Comparison of ENCODE assay signal across 8 cellular contexts in genomic region chr1:40691538-40692428, GRCh38. TPM values are rescaled to one million over a fixed set of nuclear protein-coding genes. Genes with fewer than 3 reads are reported as not detected.
DNase-seq lines count a peak whose midpoint lies in the region; ATAC-seq, FAIRE-seq and TF ChIP-seq lines count a peak whose summit lies in the region.

Gene NFYC (plus strand): TSS chr1:40691704. CDS start chr1:40738844, 47,140 bp downstream.

- H2BK5ac ChIP-seq in H1 (ENCODE audit: low read depth, low read length) (peak within 1 kb of the TSS; percentile 95), mesenchymal stem cell (ENCODE audit: low read depth, low read length, poor library complexity, severe bottlenecking) (peak within 1 kb of the TSS; percentile 93)

- peaks cover 2 to 11% of the 10 kb centered on the region in 2 experiments for H4K20me1 ChIP-seq in H1 (replicated peaks in 1 of 2; ENCODE audit: control insufficient read depth in 1 of 2, insufficient read depth in 2 of 2, low read length in 2 of 2)

- no peak for TF ChIP-seq CTCF in H1 (IDR thresholded peaks at IDR 0.05; ENCODE audit: control extremely low read depth in 1 of 3, insufficient read depth in 1 of 3, low read depth in 1 of 3, low read length in 3 of 3)

- peak within 1 kb of the TSS; percentile 99 for H4K5ac ChIP-seq in H1 (ENCODE audit: insufficient read length, low read depth, low read length)

- H3K23ac ChIP-seq in H1 (ENCODE audit: insufficient read length), result no peak within 1 kb of the TSS
- H3K23ac ChIP-seq in mesenchymal stem cell (ENCODE audit: low read length in 2 of 2), result peak within 1 kb of the TSS in 1 of 2 experiments; percentile 46

- H3K56ac ChIP-seq in H1 (replicated peaks; ENCODE audit: insufficient read length, low read depth, low read length), result peak within 1 kb of the TSS; percentile 98

- peak; percentile 93 to 96 for TF ChIP-seq POLR2A in H1 (IDR thresholded peaks at IDR 0.05; ENCODE audit: control extremely low read depth in 1 of 2, low read depth in 2 of 2, low read length in 2 of 2)

- H3K27me3 ChIP-seq in H1 (replicated peaks in 1 of 4; ENCODE audit: control insufficient read depth in 3 of 4, extremely low read depth in 1 of 4, insufficient read depth in 3 of 4, low read length in 3 of 4), result no peaks in the 10 kb centered on the region
- H3K27me3 ChIP-seq in mesenchymal stem cell (ENCODE audit: control insufficient read depth in 1 of 2, insufficient read depth in 1 of 2, low read length in 2 of 2), result no peaks in the 10 kb centered on the region

- peak within 1 kb of the TSS; percentile 96 to 99 (median 98) for H3K9ac ChIP-seq in H1 (replicated peaks in 1 of 4; ENCODE audit: extremely low read depth in 1 of 4, low read depth in 3 of 4, low read length in 3 of 4)
- H3K9ac ChIP-seq in mesenchymal stem cell (ENCODE audit: low read length), result peak within 1 kb of the TSS; percentile 98

- H2BK15ac ChIP-seq in H1 (ENCODE audit: low read length) (peak within 1 kb of the TSS; percentile 48), mesenchymal stem cell (ENCODE audit: low read depth, poor library complexity, severe bottlenecking) (peak within 1 kb of the TSS; percentile 39)

- CTCF ChIA-PET in H1 (lab: Charles Lee; ENCODE audit: partially characterized antibody), result interaction anchor here (0.5 to 2.3 kb wide), 10 partner anchors 23 to 539 kb away, joined by 3 to 12 read pairs (median 4); no protein-coding TSS in a partner anchor

- peak; percentile 68 for ATAC-seq in GM21360 (IDR thresholded peaks at IDR 0.05; ENCODE audit: unreplicated experiment)

- H3K4ac ChIP-seq in H1 (replicated peaks; ENCODE audit: insufficient read length, low read depth, low read length), result peak within 1 kb of the TSS; percentile 100
- peak within 1 kb of the TSS; percentile 79 to 97 for H3K4ac ChIP-seq in mesenchymal stem cell (ENCODE audit: low read depth in 1 of 2, low read length in 2 of 2)

- peak within 1 kb of the TSS; percentile 96 for H2AK5ac ChIP-seq in H1 (ENCODE audit: low read depth, low read length)
- peak within 1 kb of the TSS; percentile 47 for H2AK5ac ChIP-seq in mesenchymal stem cell (ENCODE audit: low read length, severe bottlenecking)

- peak; percentile 100 for DNase-seq in COLO668 (lab: John Stamatoyannopoulos, UW; ENCODE audit: unreplicated experiment)
- peak; percentile 88 for DNase-seq in HTR-8/SVneo (ENCODE audit: insufficient read length, low spot score)
- DNase-seq in NOMO-1 treated with dmso at 0.1 percent for 144 hours (lab: John Stamatoyannopoulos, UW; ENCODE audit: unreplicated experiment), result peak; percentile 98
- DNase-seq in activated CD8-positive, alpha-beta memory T cell treated with anti-CD3 and anti-CD28 coated beads for 48 hours (ENCODE audit: low read depth in 2 of 3, low spot score in 2 of 3), result peak; percentile 82 to 88 (median 88)
- DNase-seq in H1 (ENCODE audit: low read depth in 1 of 2, low spot score in 2 of 2), result peak; percentile 97
- DNase-seq in mesenchymal stem cell, result peak; percentile 99
- DNase-seq in stimulated activated CD8-positive, alpha-beta memory T cell treated with anti-CD3 and anti-CD28 coated beads, Interleukin-12 subunit alpha, Interleukin-12 subunit beta, amount 100 ng/mL, for 4 hours (ENCODE audit: low read depth), result peak; percentile 87

- FAIRE-seq in HTR-8/SVneo (lab: Jason Lieb, UNC), result peak; percentile 28
- peak; percentile 48 for FAIRE-seq in H1 (lab: Jason Lieb, UNC)

- peaks cover 15 to 74% of the 10 kb centered on the region in 2 experiments for H3K79me2 ChIP-seq in H1 (ENCODE audit: control insufficient read depth in 1 of 2, insufficient read depth in 2 of 2, low read length in 2 of 2)

- peak within 1 kb of the TSS; percentile 67 to 82 (median 80) for H3K4me3 ChIP-seq in H1 (ENCODE audit: extremely low read depth in 1 of 4, insufficient read depth in 2 of 4, low read depth in 3 of 4, low read length in 4 of 4)
- peak within 1 kb of the TSS; percentile 88 to 92 for H3K4me3 ChIP-seq in mesenchymal stem cell (ENCODE audit: insufficient read depth in 1 of 2, low read depth in 1 of 2, low read length in 2 of 2)

- H3K18ac ChIP-seq in H1 (ENCODE audit: extremely low read depth, low read length), result peak within 1 kb of the TSS; percentile 100
- H3K18ac ChIP-seq in mesenchymal stem cell (ENCODE audit: low read depth in 1 of 2, low read length in 2 of 2), result peak within 1 kb of the TSS; percentile 94 to 99

- H3K23me2 ChIP-seq in H1 (ENCODE audit: low read depth, low read length), result peaks cover 7% of the 10 kb centered on the region

- no peak within 1 kb of the TSS for H2BK20ac ChIP-seq in H1 (ENCODE audit: low read length)

- peaks cover 0 to 9% (median 7%) of the 10 kb centered on the region in 4 experiments; a peak in 6 of 7 replicates for H3K4me1 ChIP-seq in H1 (replicated peaks in 1 of 4; ENCODE audit: control insufficient read depth in 3 of 4, insufficient read depth in 4 of 4, low read length in 3 of 4)
- H3K4me1 ChIP-seq in mesenchymal stem cell (ENCODE audit: control insufficient read depth, insufficient read depth, low read depth, low read length), result peaks cover 1% of the 10 kb centered on the region

- peak in 1 of 2 experiments; percentile 3; a peak in 1 of 3 replicates for TF ChIP-seq EP300 in H1 (IDR thresholded peaks at IDR 0.05; ENCODE audit: borderline replicate concordance in 1 of 2, low read depth in 2 of 2, low read length in 2 of 2)

- no peaks in the 10 kb centered on the region; the same call in 1 of the 2 replicates for H3K79me1 ChIP-seq in H1 (ENCODE audit: low read depth, low read length)
- peaks cover 5% of the 10 kb centered on the region for H3K79me1 ChIP-seq in mesenchymal stem cell (replicated peaks; ENCODE audit: low read length, poor library complexity, severe bottlenecking)

- H2BK12ac ChIP-seq in H1 (ENCODE audit: low read depth, low read length) (peak within 1 kb of the TSS; percentile 91), mesenchymal stem cell (ENCODE audit: low read length in 2 of 2) (no peak within 1 kb of the TSS)

- no peaks in the 10 kb centered on the region for H3K9me3 ChIP-seq in H1 (ENCODE audit: insufficient read depth in 2 of 2, low read depth in 1 of 2, low read length in 1 of 2)
- H3K9me3 ChIP-seq in mesenchymal stem cell (ENCODE audit: control insufficient read depth, low read length), result no peaks in the 10 kb centered on the region

- WGBS in H1 (ENCODE audit: extremely low coverage in 1 of 2, insufficient coverage in 1 of 2, insufficient read length in 1 of 2, insufficient replicate concordance in 2 of 2, low coverage in 1 of 2, low lambda C conversion rate in 2 of 2, missing lambda C conversion rate in 1 of 2), 2 experiments, result 3% methylated on average over 54 of the region's 84 CpGs; no CpG with 5 or more reads in 1 of the 2 experiments
- whole genome bisulfite sequencing in mesenchymal stem cell, result under 1% methylated on average over 56 of the region's 84 CpGs

- TF ChIP-seq RAD21 in H1 (IDR thresholded peaks at IDR 0.05 in 1 of 2, conservative IDR thresholded peaks at IDR 0.05 in 1 of 2; ENCODE audit: low read depth in 2 of 2, low read length in 2 of 2), result 0 out of 4 replicates have a peak, but pooled peaks of 1 of the 2 experiments have one; percentile 1

- H4K91ac ChIP-seq in H1 (replicated peaks; ENCODE audit: insufficient read length, low read length) (peak within 1 kb of the TSS; percentile 92), mesenchymal stem cell (ENCODE audit: low read length) (peak within 1 kb of the TSS; percentile 90)

- H2AFZ ChIP-seq in H1 (ENCODE audit: low read length) (no peak within 1 kb of the TSS), mesenchymal stem cell (ENCODE audit: low read depth, low read length) (peak within 1 kb of the TSS; percentile 56)

- H3K4me2 ChIP-seq in H1 (ENCODE audit: insufficient read depth in 1 of 2, low read depth in 2 of 2, low read length in 2 of 2) (peak within 1 kb of the TSS; percentile 92 to 100), mesenchymal stem cell (ENCODE audit: low read length, poor library complexity, severe bottlenecking) (peak within 1 kb of the TSS; percentile 75)

- H3K14ac ChIP-seq in H1 (ENCODE audit: insufficient read length) (peak within 1 kb of the TSS; percentile 58), mesenchymal stem cell (ENCODE audit: low read length in 2 of 2) (peak within 1 kb of the TSS in 1 of 2 experiments; percentile 79)

- H3K27ac ChIP-seq in H1 (ENCODE audit: low read depth, low read length) (peak within 1 kb of the TSS; percentile 100), mesenchymal stem cell (ENCODE audit: low read length, poor library complexity, severe bottlenecking) (peak within 1 kb of the TSS; percentile 93)

- H4K8ac ChIP-seq in H1 (ENCODE audit: extremely low read depth, insufficient read depth, low read length) (peak within 1 kb of the TSS; percentile 100), mesenchymal stem cell (ENCODE audit: low read length) (peak within 1 kb of the TSS; percentile 100)

- POLR2A ChIA-PET in H1 (lab: Charles Lee; ENCODE audit: partially characterized antibody), result interaction anchor here (0.6 to 9.4 kb wide), 55 partner anchors 8 to 736 kb away, joined by 3 to 293 read pairs (median 5); partner anchors contain the start of genes CAP1, CTPS1, MFSD2A and RIMS3

- H3K36me3 ChIP-seq in H1 (ENCODE audit: control insufficient read depth in 2 of 4, insufficient read depth in 4 of 4, low read length in 3 of 4) (peaks cover 0 to 4% (median 2%) of the 10 kb centered on the region in 4 experiments; a peak in 2 of 8 replicates), mesenchymal stem cell (ENCODE audit: control insufficient read depth in 1 of 2, insufficient read depth in 2 of 2, low read depth in 1 of 2, low read length in 2 of 2) (peaks cover 0 to 4% of the 10 kb centered on the region in 2 experiments)

- peak within 1 kb of the TSS; percentile 96 for H2BK120ac ChIP-seq in H1 (replicated peaks; ENCODE audit: low read depth, low read length)
- peak within 1 kb of the TSS; percentile 23 for H2BK120ac ChIP-seq in mesenchymal stem cell (ENCODE audit: low read depth, low read length)

TF ChIP-seq in H1, 55 proteins besides CTCF, POLR2A, EP300 and RAD21 (continues in another document):
- no peak for TF ChIP-seq KDM1A (IDR thresholded peaks at IDR 0.05; ENCODE audit: borderline replicate concordance, low read length)
- no peak for TF ChIP-seq TCF12 (IDR thresholded peaks at IDR 0.05; ENCODE audit: low read depth, low read length)
- TF ChIP-seq SP1 (IDR thresholded peaks at IDR 0.05; ENCODE audit: low read depth, low read length), result 0 out of 2 replicates have a peak, but pooled peaks have one; percentile 15
- no peak for TF ChIP-seq EZH2 (IDR thresholded peaks at IDR 0.05; ENCODE audit: low read depth, low read length, severe bottlenecking)
- peak; percentile 73 for TF ChIP-seq CREB1 (IDR thresholded peaks at IDR 0.05)

RNA-seq across cellular contexts. Expression of gene NFYC, which starts in this region (rescaled TPM):
- 51.1 and 54.1 TPM in 2 replicates for total RNA-seq in H1 (2021; fragmentation: NEBNext Ultra II Directional; extraction: Animal tissue kit (Norgen Biotek cat#: 25700))
- polyA plus RNA-seq in H1 (2011; rRNA removed), result 107 and 124 TPM in 2 replicates
- 104 TPM for polyA plus RNA-seq in H1 (2011; cell fraction: cytosol; rRNA removed)
- 126 TPM for polyA plus RNA-seq in H1 (2011; cell fraction: nucleus; rRNA removed)
- 43.6 to 57.9 TPM (median 56.1 TPM) in 4 replicates for polyA plus RNA-seq in H1 (2012, experiment 1 of 2)
- 37.3 TPM for polyA plus RNA-seq in H1 (2012, experiment 2 of 2)
- 42.0 TPM for polyA plus RNA-seq in H1 (2013, experiment 1 of 2)
- 38.3 TPM for polyA plus RNA-seq in H1 (2013, experiment 2 of 2)
- 76.7 and 111 TPM in 2 replicates for polyA minus RNA-seq in H1 (2011; rRNA and poly(A)+ RNA removed)
- 57.0 TPM for polyA minus RNA-seq in H1 (2011; cell fraction: cytosol; rRNA and poly(A)+ RNA removed)
- 73.3 TPM for polyA minus RNA-seq in H1 (2011; cell fraction: nucleus; rRNA and poly(A)+ RNA removed)
- 32.5 TPM for polyA plus RNA-seq in mesenchymal stem cell (2013, experiment 1 of 2)
- polyA plus RNA-seq in mesenchymal stem cell (2013, experiment 2 of 2), result 32.5 TPM

Comparison
In these comparisons a context has a peak if more than half of its experiments do, and no peak if none do; other contexts are left out.
1. Peak in every context shown above with its lines: DNase-seq, ATAC-seq, H3K4me3 ChIP-seq and H3K27ac ChIP-seq.